ENCODE assay signal across 19 cellular contexts in the genomic region with DNA sequence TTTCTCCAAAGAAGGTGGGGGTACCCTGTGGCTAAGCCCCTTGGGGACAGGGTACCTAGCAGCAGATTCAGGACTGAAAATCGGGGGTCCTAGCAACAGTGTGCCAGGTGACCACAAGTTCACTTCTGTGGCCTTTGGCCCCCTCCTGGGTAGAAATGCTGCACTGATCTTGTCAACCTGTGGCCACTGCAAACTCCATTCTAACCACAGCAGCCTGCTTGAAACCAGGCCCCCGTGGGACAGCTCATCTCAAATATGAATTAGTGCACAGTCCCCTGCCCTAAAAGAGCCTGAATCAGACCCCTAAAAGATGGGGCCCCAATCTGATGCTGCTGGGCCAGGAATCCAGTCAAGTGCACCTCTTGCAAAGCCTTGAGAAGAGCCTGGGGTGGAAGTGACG.
"Had no signal": no experiment of that assay in that cellular context is flagged by ENCODE, and none has a peak within 500 bp of the region (broad histone marks: within the 10 kb centered on the region; RNA-seq: fewer than 3 reads in every experiment).

No MANE protein-coding gene starts in this region.

- H3K9ac ChIP-seq: KMS-11 had no signal

- H3K4me1 ChIP-seq: ascending aorta, body of pancreas had no signal

- H3K9me3 ChIP-seq: ascending aorta, body of pancreas had no signal

- H3K27me3 ChIP-seq: ascending aorta, body of pancreas had no signal

- H3K4me3 ChIP-seq: ascending aorta, body of pancreas, PC-9 had no signal

- DNase-seq: activated CD4-positive, alpha-beta T cell treated with anti-CD3 and anti-CD28 coated beads, Interleukin-2, amount 10 ng/mL, durations not matched to agents 7 days and 5 days; activated CD4-positive, CD25-positive, alpha-beta regulatory T cell; activated CD8-positive, alpha-beta memory T cell treated with anti-CD3 and anti-CD28 coated beads, Interleukin-2, amount 50 U/mL, for 4 hours; activated CD8-positive, alpha-beta T cell treated with anti-CD3 and anti-CD28 coated beads for 36 hours; activated naive CD4-positive, alpha-beta T cell; activated T-cell treated with anti-CD3 and anti-CD28 coated beads, Interleukin-2, amount 50 U/mL, for 72 hours; body of pancreas; MM.1S; NCI-H1105; NCI-H187; NCI-H2081; NCI-H510A treated with DMSO at 0.1 percent for 48 hours; PC-9; SIG-M5; T-cell; T-helper 2 cell; T1000 had no signal

- H3K4me2 ChIP-seq: KMS-11, PC-9 had no signal

- H3K36me3 ChIP-seq: ascending aorta had no signal

- ATAC-seq: activated CD8-positive, alpha-beta T cell treated with anti-CD3 and anti-CD28 coated beads for 36 hours; activated T-cell treated with anti-CD3 and anti-CD28 coated beads, Interleukin-2, amount 50 U/mL, for 72 hours; body of pancreas; T-cell had no signal

- H3K27ac ChIP-seq: ascending aorta, body of pancreas, KMS-11, PC-9 had no signal
